In the genomic region with DNA sequence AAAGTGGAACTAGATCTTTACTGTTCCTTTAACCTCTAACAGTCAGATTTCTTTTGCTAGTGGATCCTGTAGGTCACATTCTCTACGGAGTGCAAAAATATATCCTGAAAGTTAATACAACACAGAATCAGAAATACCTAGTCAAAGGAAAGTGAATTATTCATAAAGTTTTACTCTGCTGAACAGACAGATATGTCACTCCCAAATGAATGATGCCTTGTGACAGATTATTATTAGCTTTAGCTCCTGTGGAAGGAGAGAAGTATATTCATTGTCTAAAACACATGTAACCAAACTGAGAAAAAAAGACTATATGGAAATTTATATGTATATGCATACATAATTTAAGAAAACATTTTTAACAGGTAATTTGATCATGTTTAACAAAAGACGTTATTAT, we compare ENCODE assay signal across 8 cellular contexts.
"Had no signal": no experiment of that assay in that cellular context is flagged by ENCODE, and none has a peak within 500 bp of the region (broad histone marks: within the 10 kb centered on the region; RNA-seq: fewer than 3 reads in every experiment).

No MANE protein-coding gene starts in this region.

- FAIRE-seq: HTR-8/SVneo, K562 had no signal

- H3K27ac Mint-ChIP-seq: IgD-negative memory B cell had no signal

- H3K4me3 Mint-ChIP-seq: IgD-negative memory B cell had no signal

- H3K27me3 Mint-ChIP-seq: IgD-negative memory B cell had no signal

- H3K27ac ChIP-seq: HL-60, KMS-11 had no signal

- H3K4me2 ChIP-seq: KMS-11 had no signal

- H3K4me3 ChIP-seq: K562 had no signal

- H3K9ac ChIP-seq: KMS-11 had no signal

- DNase-seq: IMR-90, KBM-7, KG1 had no signal

- ATAC-seq: K562 had no signal
